In genomic region chr15:31245135-31245689, GRCh38 we compare ENCODE assay signal across 22 cellular contexts.
DNase-seq lines count a peak whose midpoint lies in the region; ATAC-seq, FAIRE-seq and TF ChIP-seq lines count a peak whose summit lies in the region.
"Had no signal": no experiment of that assay in that cellular context is flagged by ENCODE, and none has a peak within 500 bp of the region (broad histone marks: within the 10 kb centered on the region; RNA-seq: fewer than 3 reads in every experiment).

No MANE protein-coding gene starts in this region.

- H3K27me3 Mint-ChIP-seq in activated naive CD8-positive, alpha-beta T cell treated with anti-CD3 and anti-CD28 coated beads, Interleukin-2, amount 10 ng/mL, durations not matched to agents 7 days and 5 days = peaks cover 3% of the 10 kb centered on the region
- H3K27me3 Mint-ChIP-seq in activated naive CD8-positive, alpha-beta T cell treated with anti-CD3 and anti-CD28 coated beads, Interleukin-2, amount 50 U/mL, for 24 hours = no peaks in the 10 kb centered on the region

- H3K4me3 Mint-ChIP-seq in activated naive CD8-positive, alpha-beta T cell treated with anti-CD3 and anti-CD28 coated beads, Interleukin-2, amount 10 ng/mL, durations not matched to agents 7 days and 5 days = no peak overlapping the region
- no peak overlapping the region for H3K4me3 Mint-ChIP-seq in activated naive CD8-positive, alpha-beta T cell treated with anti-CD3 and anti-CD28 coated beads, Interleukin-2, amount 50 U/mL, for 24 hours
- H3K4me3 Mint-ChIP-seq: CD8-positive, alpha-beta T cell; IgD-negative memory B cell had no signal

- DNase-seq in activated naive CD8-positive, alpha-beta T cell treated with anti-CD3 and anti-CD28 coated beads, Interleukin-2, amount 10 ng/mL, durations not matched to agents 7 days and 5 days = no peak
- no peak for DNase-seq in activated naive CD8-positive, alpha-beta T cell treated with anti-CD3 and anti-CD28 coated beads, Interleukin-2, amount 50 U/mL, for 24 hours
- DNase-seq in bronchial epithelial cell (ENCODE audit: low read depth) (no peak), osteoblast (ENCODE audit: insufficient read length, low spot score, missing footprints) (peak; percentile 11), GM13977 (ENCODE audit: low spot score) (no peak), cerebellar nuclear complex (lab: John Stamatoyannopoulos, UW) (no peak)
- DNase-seq in central memory CD4-positive, alpha-beta T cell = no peak
- DNase-seq: 8988T; C1 segment of cervical spinal cord; CD8-positive, alpha-beta T cell; GDM1; NCI-H1694; NCI-H2081; NCI-H2171 treated with DMSO at 0.1 percent for 48 hours; NCI-H524 treated with DMSO at 0.1 percent for 48 hours; NCI-H82; Peyer's patch; SJCRH30 had no signal

- no peaks in the 10 kb centered on the region for H4K20me1 ChIP-seq in osteoblast (ENCODE audit: insufficient read depth, low read length)

- FAIRE-seq in bronchial epithelial cell (lab: Jason Lieb, UNC) = peak; percentile 43
- FAIRE-seq: H1 had no signal

- TF ChIP-seq CTCF in bronchial epithelial cell (IDR thresholded peaks at IDR 0.05; ENCODE audit: insufficient read depth, low read length, severe bottlenecking) (no peak), osteoblast (IDR thresholded peaks at IDR 0.05; ENCODE audit: extremely low read depth, low read depth, low read length) (no peak), GM13977 (IDR thresholded peaks at IDR 0.05; ENCODE audit: extremely low read depth, insufficient read depth, missing control alignments) (no peak)

- H3K4me1 ChIP-seq in osteoblast (ENCODE audit: insufficient read depth, low read length) = no peaks in the 10 kb centered on the region
- H3K4me1 ChIP-seq: Peyer's patch, SJCRH30 had no signal

- no peak for ATAC-seq in activated naive CD8-positive, alpha-beta T cell treated with anti-CD3 and anti-CD28 coated beads, Interleukin-2, amount 10 ng/mL, durations not matched to agents 7 days and 5 days (ENCODE audit: low read depth)
- no peak for ATAC-seq in activated naive CD8-positive, alpha-beta T cell treated with anti-CD3 and anti-CD28 coated beads, Interleukin-2, amount 50 U/mL, for 24 hours
- ATAC-seq in HG02884 (IDR thresholded peaks at IDR 0.05; ENCODE audit: unreplicated experiment) = no peak
- ATAC-seq: CD8-positive, alpha-beta T cell; HCT116 had no signal

- H2AFZ ChIP-seq in osteoblast (ENCODE audit: low read length) = no peak overlapping the region

- peak overlapping the region; percentile 19 for H3K27ac Mint-ChIP-seq in activated naive CD8-positive, alpha-beta T cell treated with anti-CD3 and anti-CD28 coated beads, Interleukin-2, amount 10 ng/mL, durations not matched to agents 7 days and 5 days
- no peak overlapping the region for H3K27ac Mint-ChIP-seq in activated naive CD8-positive, alpha-beta T cell treated with anti-CD3 and anti-CD28 coated beads, Interleukin-2, amount 50 U/mL, for 24 hours
- H3K27ac Mint-ChIP-seq: CD8-positive, alpha-beta T cell; IgD-negative memory B cell had no signal

- H3K36me3 Mint-ChIP-seq in activated naive CD8-positive, alpha-beta T cell treated with anti-CD3 and anti-CD28 coated beads, Interleukin-2, amount 10 ng/mL, durations not matched to agents 7 days and 5 days = no peaks in the 10 kb centered on the region
- no peaks in the 10 kb centered on the region for H3K36me3 Mint-ChIP-seq in activated naive CD8-positive, alpha-beta T cell treated with anti-CD3 and anti-CD28 coated beads, Interleukin-2, amount 50 U/mL, for 24 hours (ENCODE audit: low read depth)
- H3K36me3 Mint-ChIP-seq: CD8-positive, alpha-beta T cell; IgD-negative memory B cell had no signal

- in situ Hi-C loops in GM13977 (cut with MboI; ENCODE audit: low pct_unique_long_range_greater_than_20kb, low sequenced_read_pairs, unreplicated experiment) = no loop called here

- POLR2A ChIA-PET in activated naive CD8-positive, alpha-beta T cell treated with anti-CD3 and anti-CD28 coated beads, Interleukin-2, amount 10 ng/mL, durations not matched to agents 7 days and 5 days (lab: Charles Lee) = interaction anchor here (1.2 kb wide), 1 partner anchor 11 kb away, joined by 3 read pairs; no protein-coding TSS in a partner anchor

- H3K9me3 ChIP-seq in osteoblast (ENCODE audit: low read depth, low read length) = no peaks in the 10 kb centered on the region
- H3K9me3 ChIP-seq: Peyer's patch, SJCRH30 had no signal

- H3K79me2 ChIP-seq in osteoblast (ENCODE audit: insufficient read depth, low read length) = no peaks in the 10 kb centered on the region

- H3K4me3 ChIP-seq in bronchial epithelial cell (ENCODE audit: low read depth, low read length) (no peak overlapping the region), osteoblast (ENCODE audit: insufficient read depth, low read length) (no peak overlapping the region)
- H3K4me3 ChIP-seq: Peyer's patch, SJCRH30 had no signal

- peaks cover 19% of the 10 kb centered on the region for H3K4me1 Mint-ChIP-seq in activated naive CD8-positive, alpha-beta T cell treated with anti-CD3 and anti-CD28 coated beads, Interleukin-2, amount 10 ng/mL, durations not matched to agents 7 days and 5 days
- peaks cover 15% of the 10 kb centered on the region for H3K4me1 Mint-ChIP-seq in activated naive CD8-positive, alpha-beta T cell treated with anti-CD3 and anti-CD28 coated beads, Interleukin-2, amount 50 U/mL, for 24 hours

- no peak overlapping the region for H3K27ac ChIP-seq in osteoblast (ENCODE audit: low read depth, low read length)
- H3K27ac ChIP-seq: Peyer's patch, SJCRH30 had no signal

- no peaks in the 10 kb centered on the region for H3K9me3 Mint-ChIP-seq in activated naive CD8-positive, alpha-beta T cell treated with anti-CD3 and anti-CD28 coated beads, Interleukin-2, amount 10 ng/mL, durations not matched to agents 7 days and 5 days
- no peaks in the 10 kb centered on the region for H3K9me3 Mint-ChIP-seq in activated naive CD8-positive, alpha-beta T cell treated with anti-CD3 and anti-CD28 coated beads, Interleukin-2, amount 50 U/mL, for 24 hours
- H3K9me3 Mint-ChIP-seq: CD8-positive, alpha-beta T cell; IgD-negative memory B cell had no signal

- H3K27me3 ChIP-seq in bronchial epithelial cell (ENCODE audit: control insufficient read depth, insufficient read depth, low read length) = peaks cover 4% of the 10 kb centered on the region
- H3K27me3 ChIP-seq in osteoblast (ENCODE audit: insufficient read depth, low read length) = peaks cover 16% of the 10 kb centered on the region
- H3K27me3 ChIP-seq: Peyer's patch, SJCRH30 had no signal

- H3K36me3 ChIP-seq in bronchial epithelial cell (ENCODE audit: control insufficient read depth, insufficient read depth, low read length) (no peaks in the 10 kb centered on the region), osteoblast (ENCODE audit: insufficient read depth, low read length) (no peaks in the 10 kb centered on the region)
- H3K36me3 ChIP-seq: Peyer's patch, SJCRH30 had no signal

- H3K4me2 ChIP-seq in osteoblast (ENCODE audit: insufficient read depth, low read length) = no peak overlapping the region
